12 cellular contexts compared by ENCODE assay signal in the genomic region with DNA sequence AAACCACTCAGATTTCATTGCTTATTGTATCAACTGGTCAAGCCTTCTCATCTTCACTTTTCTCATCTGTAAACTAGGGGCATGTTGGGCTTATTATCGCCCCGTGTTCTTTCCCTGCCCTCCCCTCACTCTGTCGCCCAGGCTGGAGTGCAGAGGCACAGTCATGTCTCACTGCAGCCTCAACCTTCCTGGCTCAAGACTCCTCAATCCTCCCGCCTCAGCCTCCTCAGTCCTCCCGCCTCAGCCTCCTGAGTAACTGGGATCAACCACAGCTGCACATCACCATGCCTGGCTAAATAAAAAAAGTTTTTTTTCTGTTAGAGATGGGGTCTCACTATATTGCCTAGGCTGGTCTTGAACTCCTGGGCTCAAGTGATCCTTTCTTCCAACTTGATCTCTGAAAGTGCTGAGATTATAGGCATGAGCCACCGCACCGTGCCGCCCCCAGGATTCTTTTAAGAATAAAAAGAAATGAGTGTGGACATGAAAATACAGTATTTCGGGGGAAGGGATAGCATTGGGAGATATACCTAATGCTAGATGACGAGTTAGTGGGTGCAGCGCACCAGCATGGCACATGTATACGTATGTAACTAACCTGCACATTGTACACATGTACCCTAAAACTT. TPM values are rescaled to one million over a fixed set of nuclear protein-coding genes. Genes with fewer than 3 reads are reported as not detected.
DNase-seq lines count a peak whose midpoint lies in the region; ATAC-seq lines count a peak whose summit lies in the region.
"Had no signal": no experiment of that assay in that cellular context is flagged by ENCODE, and none has a peak within 500 bp of the region (broad histone marks: within the 10 kb centered on the region; RNA-seq: fewer than 3 reads in every experiment).

No MANE protein-coding gene starts in this region.

- no peaks in the 10 kb centered on the region for H3K9me3 ChIP-seq in iPS-20b (ENCODE audit: insufficient read depth, low read depth, low read length)
- H3K9me3 ChIP-seq in stomach smooth muscle (ENCODE audit: control insufficient read depth in 2 of 2, low read length in 2 of 2) = no peaks in the 10 kb centered on the region

- no peak overlapping the region for H3K27ac ChIP-seq in iPS-20b (ENCODE audit: low read length)
- H3K27ac ChIP-seq in stomach smooth muscle (ENCODE audit: low read length) = peak overlapping the region; percentile 61

- H3K9ac ChIP-seq in iPS-20b (ENCODE audit: low read depth, low read length) (peak overlapping the region; percentile 83; the same call in 1 of the 2 replicates), stomach smooth muscle (ENCODE audit: low read length in 2 of 2) (peak overlapping the region in 1 of 2 donors; percentile 70)

- H3K27ac Mint-ChIP-seq in activated CD4-positive, alpha-beta T cell treated with anti-CD3 and anti-CD28 coated beads, Interleukin-2, amount 10 ng/mL, durations not matched to agents 24 days and 14 days = peak overlapping the region; percentile 31
- H3K27ac Mint-ChIP-seq in activated T-helper 17 cell treated with anti-CD3 and anti-CD28 coated beads, Interleukin-2, amount 50 U/mL, for 72 hours = peak overlapping the region; percentile 92

- intact Hi-C loops in activated CD4-positive, alpha-beta T cell treated with anti-CD3 and anti-CD28 coated beads, Interleukin-2, amount 10 ng/mL, durations not matched to agents 24 days and 14 days (cut with micrococcal nuclease) = loop anchor here (2.0 kb wide), 1 partner anchor 184 kb away; a partner anchor contains a TSS

- peak overlapping the region; percentile 84 for H3K4me3 ChIP-seq in iPS-20b (ENCODE audit: low read length)
- peak overlapping the region; percentile 87 to 96 for H3K4me3 ChIP-seq in stomach smooth muscle (ENCODE audit: low read length in 2 of 2)

- peaks cover 49% of the 10 kb centered on the region for H3K36me3 Mint-ChIP-seq in activated CD4-positive, alpha-beta T cell treated with anti-CD3 and anti-CD28 coated beads, Interleukin-2, amount 10 ng/mL, durations not matched to agents 24 days and 14 days (ENCODE audit: low read depth)
- peaks cover 88% of the 10 kb centered on the region for H3K36me3 Mint-ChIP-seq in activated T-helper 17 cell treated with anti-CD3 and anti-CD28 coated beads, Interleukin-2, amount 50 U/mL, for 72 hours (ENCODE audit: low read depth)

- no peaks in the 10 kb centered on the region for H3K27me3 ChIP-seq in iPS-20b (ENCODE audit: insufficient read depth, low read length)
- no peaks in the 10 kb centered on the region for H3K27me3 ChIP-seq in stomach smooth muscle (ENCODE audit: control insufficient read depth in 1 of 2, insufficient read depth in 2 of 2, low read length in 2 of 2)

- H3K36me3 ChIP-seq in iPS-20b (ENCODE audit: insufficient read depth, low read depth, low read length) (peaks cover 50% of the 10 kb centered on the region), stomach smooth muscle (ENCODE audit: control insufficient read depth in 2 of 2, insufficient read depth in 2 of 2, low read length in 2 of 2) (peaks cover 3 to 7% of the 10 kb centered on the region in 2 donors)

- DNase-seq in activated CD4-positive, alpha-beta T cell treated with anti-CD3 and anti-CD28 coated beads, Interleukin-2, amount 10 ng/mL, durations not matched to agents 24 days and 14 days = no peak
- no peak for DNase-seq in activated CD4-positive, alpha-beta T cell treated with anti-CD3 and anti-CD28 coated beads, Interleukin-2, amount 50 U/mL, for 4 hours
- DNase-seq in HuH-7 (ENCODE audit: low spot score) (no peak), SKM-1 (lab: John Stamatoyannopoulos, UW; ENCODE audit: unreplicated experiment) (no peak)
- DNase-seq: activated CD8-positive, alpha-beta memory T cell treated with anti-CD3 and anti-CD28 coated beads, Interleukin-2, amount 50 U/mL, for 4 hours; left ventricle myocardium superior; NCI-H187 treated with DMSO at 0.1 percent for 48 hours had no signal

- no peaks in the 10 kb centered on the region for H3K9me3 Mint-ChIP-seq in activated CD4-positive, alpha-beta T cell treated with anti-CD3 and anti-CD28 coated beads, Interleukin-2, amount 10 ng/mL, durations not matched to agents 24 days and 14 days
- no peaks in the 10 kb centered on the region for H3K9me3 Mint-ChIP-seq in activated T-helper 17 cell treated with anti-CD3 and anti-CD28 coated beads, Interleukin-2, amount 50 U/mL, for 72 hours

- no peak for ATAC-seq in activated T-helper 17 cell treated with anti-CD3 and anti-CD28 coated beads, Interleukin-2, amount 50 U/mL, for 72 hours (replicated peaks)
- ATAC-seq in GM18502 (IDR thresholded peaks at IDR 0.05; ENCODE audit: poor library complexity, unreplicated experiment) = no peak
- ATAC-seq: left ventricle myocardium superior had no signal

- H3K4me1 Mint-ChIP-seq in activated CD4-positive, alpha-beta T cell treated with anti-CD3 and anti-CD28 coated beads, Interleukin-2, amount 10 ng/mL, durations not matched to agents 24 days and 14 days = peaks cover 40% of the 10 kb centered on the region
- peaks cover 35% of the 10 kb centered on the region for H3K4me1 Mint-ChIP-seq in activated T-helper 17 cell treated with anti-CD3 and anti-CD28 coated beads, Interleukin-2, amount 50 U/mL, for 72 hours

- no peaks in the 10 kb centered on the region for H3K27me3 Mint-ChIP-seq in activated CD4-positive, alpha-beta T cell treated with anti-CD3 and anti-CD28 coated beads, Interleukin-2, amount 10 ng/mL, durations not matched to agents 24 days and 14 days
- H3K27me3 Mint-ChIP-seq in activated T-helper 17 cell treated with anti-CD3 and anti-CD28 coated beads, Interleukin-2, amount 50 U/mL, for 72 hours = no peaks in the 10 kb centered on the region

- H3K4me1 ChIP-seq in iPS-20b (ENCODE audit: insufficient read depth, low read length) = no peaks in the 10 kb centered on the region; the same call in 1 of the 2 replicates
- H3K4me1 ChIP-seq in stomach smooth muscle (ENCODE audit: control insufficient read depth, insufficient read depth, low read length) = peaks cover 18% of the 10 kb centered on the region

- peak overlapping the region; percentile 96 for H3K4me3 Mint-ChIP-seq in activated CD4-positive, alpha-beta T cell treated with anti-CD3 and anti-CD28 coated beads, Interleukin-2, amount 10 ng/mL, durations not matched to agents 24 days and 14 days
- H3K4me3 Mint-ChIP-seq in activated T-helper 17 cell treated with anti-CD3 and anti-CD28 coated beads, Interleukin-2, amount 50 U/mL, for 72 hours = peak overlapping the region; percentile 96

RNA-seq across cellular contexts. Expression of a gene that starts 2.0 kb away (rescaled TPM):
- 34.6 and 37.3 TPM in 2 replicates for total RNA-seq in activated CD4-positive, alpha-beta T cell treated with anti-CD3 and anti-CD28 coated beads, Interleukin-2, amount 10 ng/mL, durations not matched to agents 24 days and 14 days
- total RNA-seq in activated T-helper 17 cell treated with anti-CD3 and anti-CD28 coated beads, Interleukin-2, amount 50 U/mL, for 72 hours = 10 to 100 TPM; 26.7 to 42.4 TPM

RNA-seq across cellular contexts. Expression of a gene that starts 35.9 kb away (rescaled TPM):
- total RNA-seq in activated CD4-positive, alpha-beta T cell treated with anti-CD3 and anti-CD28 coated beads, Interleukin-2, amount 10 ng/mL, durations not matched to agents 24 days and 14 days = 514 and 546 TPM in 2 replicates
- total RNA-seq in activated T-helper 17 cell treated with anti-CD3 and anti-CD28 coated beads, Interleukin-2, amount 50 U/mL, for 72 hours = 100 to 1,000 TPM; 605 to 614 TPM

RNA-seq across cellular contexts. Expression of a gene that starts 53.8 kb away (rescaled TPM):
- total RNA-seq in activated CD4-positive, alpha-beta T cell treated with anti-CD3 and anti-CD28 coated beads, Interleukin-2, amount 10 ng/mL, durations not matched to agents 24 days and 14 days = 0.45 and 0.63 TPM in 2 replicates
- not detected for total RNA-seq in activated T-helper 17 cell treated with anti-CD3 and anti-CD28 coated beads, Interleukin-2, amount 50 U/mL, for 72 hours
- total RNA-seq: left ventricle myocardium superior, ureter had no signal

RNA-seq across cellular contexts. Expression of a gene that starts 59.1 kb away (rescaled TPM):
- total RNA-seq in activated CD4-positive, alpha-beta T cell treated with anti-CD3 and anti-CD28 coated beads, Interleukin-2, amount 10 ng/mL, durations not matched to agents 24 days and 14 days = 0.88 and 1.6 TPM in 2 replicates
- total RNA-seq in activated T-helper 17 cell treated with anti-CD3 and anti-CD28 coated beads, Interleukin-2, amount 50 U/mL, for 72 hours = 1 to 10 TPM; 1.3 to 1.4 TPM
